Comparison of ENCODE assay signal across 17 cellular contexts in the genomic region with DNA sequence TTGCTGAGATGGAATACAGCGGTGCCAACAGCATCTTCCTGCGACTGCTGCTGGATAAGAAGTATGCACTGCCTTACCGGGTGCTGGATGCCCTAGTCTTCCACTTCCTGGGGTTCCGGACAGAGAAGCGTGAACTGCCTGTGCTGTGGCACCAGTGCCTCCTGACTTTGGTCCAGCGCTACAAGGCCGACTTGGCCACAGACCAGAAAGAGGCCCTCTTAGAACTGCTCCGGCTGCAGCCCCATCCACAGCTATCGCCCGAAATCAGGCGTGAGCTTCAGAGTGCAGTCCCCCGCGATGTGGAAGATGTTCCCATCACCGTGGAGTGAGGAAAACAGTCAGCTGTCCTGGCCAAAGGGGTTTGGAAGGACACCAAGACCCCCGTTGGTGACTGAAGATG. TPM values are rescaled to one million over a fixed set of nuclear protein-coding genes. Genes with fewer than 3 reads are reported as not detected.
A peak's percentile ranks its signal among the peaks of the same experiment; 100 is the strongest.
DNase-seq lines count a peak whose midpoint lies in the region; ATAC-seq and TF ChIP-seq lines count a peak whose summit lies in the region.
"Had no signal": no experiment of that assay in that cellular context is flagged by ENCODE, and none has a peak within 500 bp of the region (broad histone marks: within the 10 kb centered on the region; RNA-seq: fewer than 3 reads in every experiment).

No MANE protein-coding gene starts in this region.

- H3K4me1 Mint-ChIP-seq in stimulated activated naive CD8-positive, alpha-beta T cell treated with anti-CD3 and anti-CD28 coated beads, Interleukin-15, Interleukin-2, amounts not matched to agents 100 ng/mL and 50 ng/mL, for 24 hours (ENCODE audit: low read depth) = peaks cover 41% of the 10 kb centered on the region
- H3K4me1 Mint-ChIP-seq in activated naive CD8-positive, alpha-beta T cell treated with anti-CD3 and anti-CD28 coated beads for 36 hours = peaks cover 48% of the 10 kb centered on the region
- peaks cover 4% of the 10 kb centered on the region for H3K4me1 Mint-ChIP-seq in neural progenitor cell

- H3K36me3 ChIP-seq in neural progenitor cell = no peaks in the 10 kb centered on the region

- peaks cover 85% of the 10 kb centered on the region for H3K36me3 Mint-ChIP-seq in stimulated activated naive CD8-positive, alpha-beta T cell treated with anti-CD3 and anti-CD28 coated beads, Interleukin-15, Interleukin-2, amounts not matched to agents 100 ng/mL and 50 ng/mL, for 24 hours (ENCODE audit: low read depth)
- H3K36me3 Mint-ChIP-seq in activated naive CD8-positive, alpha-beta T cell treated with anti-CD3 and anti-CD28 coated beads for 36 hours = peaks cover 46% of the 10 kb centered on the region
- H3K36me3 Mint-ChIP-seq in neural progenitor cell = peaks cover 14% of the 10 kb centered on the region

- peak overlapping the region; percentile 46 for H3K27ac Mint-ChIP-seq in stimulated activated naive CD8-positive, alpha-beta T cell treated with anti-CD3 and anti-CD28 coated beads, Interleukin-15, Interleukin-2, amounts not matched to agents 100 ng/mL and 50 ng/mL, for 24 hours
- peak overlapping the region; percentile 14 for H3K27ac Mint-ChIP-seq in activated naive CD8-positive, alpha-beta T cell treated with anti-CD3 and anti-CD28 coated beads for 36 hours
- no peak overlapping the region for H3K27ac Mint-ChIP-seq in neural progenitor cell
- H3K27ac Mint-ChIP-seq: progenitor cell of endocrine pancreas had no signal

- H3K79me2 ChIP-seq in neural progenitor cell (ENCODE audit: low read depth) = peaks cover 21% of the 10 kb centered on the region

- H3K4me3 ChIP-seq in neural progenitor cell = no peak overlapping the region
- H3K4me3 ChIP-seq: transverse colon had no signal

- ATAC-seq in stimulated activated naive CD8-positive, alpha-beta T cell treated with anti-CD3 and anti-CD28 coated beads, Interleukin-15, Interleukin-2, amounts not matched to agents 100 U/mL and 50 U/mL, for 24 hours = no peak

- DNase-seq in stimulated activated naive CD8-positive, alpha-beta T cell treated with anti-CD3 and anti-CD28 coated beads, Interleukin-15, Interleukin-2, amounts not matched to agents 100 U/mL and 50 U/mL, for 24 hours = no peak
- no peak for DNase-seq in activated naive CD8-positive, alpha-beta T cell treated with anti-CD3 and anti-CD28 coated beads for 36 hours
- DNase-seq in neural progenitor cell (ENCODE audit: low spot score) (no peak), HCEC 1CT (no peak), NOMO-1 treated with dmso at 0.1 percent for 144 hours (lab: John Stamatoyannopoulos, UW; ENCODE audit: unreplicated experiment) (no peak)
- DNase-seq: activated naive CD4-positive, alpha-beta T cell; AML-193; glutamatergic neuron; GOT3; Kasumi-1; naive B cell; NCI-H1105 treated with DMSO at 0.1 percent for 48 hours; NCI-H2171 treated with DMSO at 0.1 percent for 48 hours; NCI-H774; transverse colon had no signal

- peaks cover 25% of the 10 kb centered on the region for H3F3A ChIP-seq in neural progenitor cell (ENCODE audit: low read depth)

- H3K27ac ChIP-seq in neural progenitor cell = no peak overlapping the region
- H3K27ac ChIP-seq: transverse colon had no signal

- no peaks in the 10 kb centered on the region for H3K9me3 ChIP-seq in neural progenitor cell (ENCODE audit: low read depth)
- H3K9me3 ChIP-seq: transverse colon had no signal

- no peaks in the 10 kb centered on the region for H3K9me3 Mint-ChIP-seq in stimulated activated naive CD8-positive, alpha-beta T cell treated with anti-CD3 and anti-CD28 coated beads, Interleukin-15, Interleukin-2, amounts not matched to agents 100 ng/mL and 50 ng/mL, for 24 hours
- H3K9me3 Mint-ChIP-seq in activated naive CD8-positive, alpha-beta T cell treated with anti-CD3 and anti-CD28 coated beads for 36 hours = no peaks in the 10 kb centered on the region
- H3K9me3 Mint-ChIP-seq in neural progenitor cell = no peaks in the 10 kb centered on the region
- H3K9me3 Mint-ChIP-seq: naive B cell had no signal

- no peak overlapping the region for H3K4me2 ChIP-seq in neural progenitor cell

- no peaks in the 10 kb centered on the region for H3K27me3 ChIP-seq in neural progenitor cell
- H3K27me3 ChIP-seq: transverse colon had no signal

- H4K20me1 ChIP-seq in neural progenitor cell (ENCODE audit: low read depth) = peaks cover 17% of the 10 kb centered on the region

- no peak overlapping the region for H2AFZ ChIP-seq in neural progenitor cell (replicated peaks)

- no peak overlapping the region for H3K4me3 Mint-ChIP-seq in stimulated activated naive CD8-positive, alpha-beta T cell treated with anti-CD3 and anti-CD28 coated beads, Interleukin-15, Interleukin-2, amounts not matched to agents 100 ng/mL and 50 ng/mL, for 24 hours
- H3K4me3 Mint-ChIP-seq in activated naive CD8-positive, alpha-beta T cell treated with anti-CD3 and anti-CD28 coated beads for 36 hours = no peak overlapping the region
- H3K4me3 Mint-ChIP-seq in neural progenitor cell = no peak overlapping the region
- H3K4me3 Mint-ChIP-seq: naive B cell had no signal

- TF ChIP-seq CTCF in neural progenitor cell (IDR thresholded peaks at IDR 0.05) = no peak

- no peak overlapping the region for H3K9ac ChIP-seq in neural progenitor cell

- H3K27me3 Mint-ChIP-seq in stimulated activated naive CD8-positive, alpha-beta T cell treated with anti-CD3 and anti-CD28 coated beads, Interleukin-15, Interleukin-2, amounts not matched to agents 100 ng/mL and 50 ng/mL, for 24 hours = no peaks in the 10 kb centered on the region
- no peaks in the 10 kb centered on the region for H3K27me3 Mint-ChIP-seq in activated naive CD8-positive, alpha-beta T cell treated with anti-CD3 and anti-CD28 coated beads for 36 hours
- peaks cover 3% of the 10 kb centered on the region for H3K27me3 Mint-ChIP-seq in neural progenitor cell (ENCODE audit: insufficient read depth, low read depth)
- H3K27me3 Mint-ChIP-seq: naive B cell, progenitor cell of endocrine pancreas had no signal

- no peaks in the 10 kb centered on the region for H3K4me1 ChIP-seq in neural progenitor cell

RNA-seq across cellular contexts. Expression of gene CCND3, which starts 9.2 kb away (rescaled TPM):
- 100 to 1,000 TPM; 396 to 403 TPM for total RNA-seq in activated naive CD8-positive, alpha-beta T cell treated with anti-CD3 and anti-CD28 coated beads for 36 hours
- 7.6 and 16.2 TPM in 2 replicates for total RNA-seq in neural progenitor cell (ENCODE audit: low replicate concordance)

RNA-seq across cellular contexts. Expression of gene BYSL, which starts 11.1 kb away (rescaled TPM):
- total RNA-seq in activated naive CD8-positive, alpha-beta T cell treated with anti-CD3 and anti-CD28 coated beads for 36 hours = 10 to 100 TPM; 75.7 to 79.1 TPM
- total RNA-seq in neural progenitor cell (ENCODE audit: low replicate concordance) = 11.5 and 31.7 TPM in 2 replicates

RNA-seq across cellular contexts. Expression of gene MED20, which starts 11.4 kb away (rescaled TPM):
- total RNA-seq in activated naive CD8-positive, alpha-beta T cell treated with anti-CD3 and anti-CD28 coated beads for 36 hours = 10 to 100 TPM; 19.8 to 22.3 TPM
- 29.4 and 31.4 TPM in 2 replicates for total RNA-seq in neural progenitor cell (ENCODE audit: low replicate concordance)

RNA-seq across cellular contexts. Expression of gene USP49, which starts 37.2 kb away (rescaled TPM):
- 1 to 10 TPM; 4.4 to 4.5 TPM for total RNA-seq in activated naive CD8-positive, alpha-beta T cell treated with anti-CD3 and anti-CD28 coated beads for 36 hours
- total RNA-seq in neural progenitor cell (ENCODE audit: low replicate concordance) = 25.0 and 30.7 TPM in 2 replicates

Comparison
In these comparisons a context has a peak if more than half of its experiments do, and no peak if none do; other contexts are left out.
1. RNA of gene CCND3, which starts 9.2 kb away (total RNA-seq): 396 to 403 TPM in activated naive CD8-positive, alpha-beta T cell treated with anti-CD3 and anti-CD28 coated beads for 36 hours; 7.6 to 16.2 TPM in neural progenitor cell; every median in the first group is over 10 times any median in the second.